Comparison of ENCODE assay signal across 10 cellular contexts in the genomic region with DNA sequence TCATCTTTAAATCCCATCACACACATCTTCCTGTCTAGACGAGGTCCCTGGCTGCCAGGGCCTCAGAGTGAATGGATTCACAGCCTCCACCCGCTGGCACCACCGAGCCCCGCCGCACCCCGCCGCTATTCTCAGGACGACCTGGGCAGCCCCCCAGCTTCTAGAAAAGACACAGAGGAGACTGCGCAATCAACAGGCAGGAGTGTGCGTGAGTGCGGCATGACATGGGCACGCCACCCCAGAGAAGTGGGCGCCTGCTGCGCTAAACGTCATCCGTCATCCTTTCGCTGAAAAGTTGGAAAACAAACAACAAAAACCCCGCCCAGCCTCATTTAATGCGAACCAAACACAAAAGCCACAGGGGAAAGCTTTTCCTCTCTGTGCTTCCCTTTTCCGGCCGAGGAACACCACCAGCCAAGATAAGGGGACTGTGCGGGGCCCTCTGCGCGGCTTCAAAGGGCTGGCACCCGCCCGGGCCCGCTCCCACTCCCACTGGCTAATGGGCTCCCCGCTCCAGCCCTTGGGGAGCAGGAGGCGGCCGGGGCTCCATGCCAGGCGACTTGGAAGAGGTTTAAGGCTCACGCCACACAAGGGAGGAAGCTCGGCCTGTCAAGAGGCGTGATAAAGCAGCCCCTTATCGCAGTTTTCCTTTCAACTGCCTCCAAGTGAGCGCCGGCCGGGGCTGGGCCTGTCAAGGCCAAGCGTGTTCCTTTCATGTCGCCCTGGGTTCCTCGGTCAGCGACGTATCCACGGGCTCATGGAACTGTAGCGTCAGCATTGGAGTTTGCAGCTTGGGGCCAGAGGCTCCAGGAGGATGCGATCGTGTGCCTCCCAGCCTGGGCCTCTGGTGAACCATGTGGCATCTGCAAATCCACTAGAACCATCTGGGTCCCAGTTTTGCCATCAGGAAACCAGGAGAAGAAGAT. TPM values are rescaled to one million over a fixed set of nuclear protein-coding genes. Genes with fewer than 3 reads are reported as not detected.
DNase-seq lines count a peak whose midpoint lies in the region; ATAC-seq and TF ChIP-seq lines count a peak whose summit lies in the region.
"Had no signal": no experiment of that assay in that cellular context is flagged by ENCODE, and none has a peak within 500 bp of the region (broad histone marks: within the 10 kb centered on the region; RNA-seq: fewer than 3 reads in every experiment).

No MANE protein-coding gene starts in this region.

- H3K4me1 ChIP-seq in right atrium auricular region (peaks cover 0 to 26% of the 10 kb centered on the region in 2 donors), skeletal muscle tissue (ENCODE audit: control insufficient read depth in 3 of 3, insufficient read depth in 3 of 3, low read length in 3 of 3) (peaks cover 15 to 21% (median 15%) of the 10 kb centered on the region in 3 donors)

- DNase-seq in H7 (peak; percentile 62), activated B cell treated with CpG ODN at 0.5 μM for 24 hours (no peak), right atrium auricular region (ENCODE audit: low spot score) (peak; percentile 77), NCI-H146 treated with DMSO at 0.1 percent for 48 hours (lab: John Stamatoyannopoulos, UW; ENCODE audit: unreplicated experiment) (no peak), NCI-H1694 treated with DMSO at 0.1 percent for 48 hours (lab: John Stamatoyannopoulos, UW) (no peak), NAMALWA (ENCODE audit: low spot score) (no peak)
- DNase-seq: NCI-H526 had no signal

- no peaks in the 10 kb centered on the region for H3K9me3 ChIP-seq in right atrium auricular region
- H3K9me3 ChIP-seq in skeletal muscle tissue (ENCODE audit: control insufficient read depth in 3 of 3, low read length in 3 of 3), result no peaks in the 10 kb centered on the region

- H3K9ac ChIP-seq in skeletal muscle tissue (ENCODE audit: low read depth in 1 of 3, low read length in 3 of 3), result peak overlapping the region in 1 of 3 donors; percentile 50

- no peaks in the 10 kb centered on the region for H3K27me3 ChIP-seq in H7 (ENCODE audit: control insufficient read depth, insufficient read depth, low read length)
- H3K27me3 ChIP-seq in right atrium auricular region, result no peaks in the 10 kb centered on the region
- no peaks in the 10 kb centered on the region for H3K27me3 ChIP-seq in skeletal muscle tissue (ENCODE audit: control insufficient read depth in 3 of 3, insufficient read depth in 3 of 3, low read length in 3 of 3)

- intact Hi-C loops in activated B cell treated with CpG ODN at 0.5 μM for 24 hours (cut with micrococcal nuclease), result no loop called here

- TF ChIP-seq CTCF in activated B cell treated with CpG ODN at 0.5 μM for 24 hours (IDR thresholded peaks at IDR 0.05) (no peak), right atrium auricular region (IDR thresholded peaks at IDR 0.05) (no peak)

- peaks cover 71% of the 10 kb centered on the region for H3K4me1 Mint-ChIP-seq in activated B cell treated with CpG ODN at 0.5 μM for 24 hours

- CTCF ChIA-PET in activated B cell treated with CpG ODN at 0.5 μM for 24 hours (lab: Charles Lee), result no interaction called here

- H3K27me3 Mint-ChIP-seq in activated B cell treated with CpG ODN at 0.5 μM for 24 hours, result no peaks in the 10 kb centered on the region

- H3K9me3 Mint-ChIP-seq in activated B cell treated with CpG ODN at 0.5 μM for 24 hours, result no peaks in the 10 kb centered on the region

- H3K27ac ChIP-seq in right atrium auricular region (peak overlapping the region; percentile 29 to 64), skeletal muscle tissue (ENCODE audit: low read depth, low read length) (no peak overlapping the region)

- POLR2A ChIA-PET in activated B cell treated with CpG ODN at 0.5 μM for 24 hours (lab: Charles Lee), result interaction anchor here (0.6 kb wide), 1 partner anchor 34 kb away, joined by 4 read pairs; no protein-coding TSS in a partner anchor

- peaks cover 54% of the 10 kb centered on the region for H3K36me3 Mint-ChIP-seq in activated B cell treated with CpG ODN at 0.5 μM for 24 hours (ENCODE audit: low read depth)

- no peaks in the 10 kb centered on the region for H3K36me3 ChIP-seq in H7 (replicated peaks; ENCODE audit: control insufficient read depth, insufficient read depth, low read length)
- H3K36me3 ChIP-seq in right atrium auricular region, result no peaks in the 10 kb centered on the region
- H3K36me3 ChIP-seq in skeletal muscle tissue (ENCODE audit: control insufficient read depth in 3 of 3, insufficient read depth in 3 of 3, low read length in 3 of 3), result peaks cover 0 to 3% (median 0%) of the 10 kb centered on the region in 3 donors

- peak; percentile 14 for ATAC-seq in activated B cell treated with CpG ODN at 0.5 μM for 24 hours (ENCODE audit: low read depth)
- no peak for ATAC-seq in HG02885 (IDR thresholded peaks at IDR 0.05; ENCODE audit: poor library complexity, unreplicated experiment)
- ATAC-seq: GM12878 had no signal

- peak overlapping the region; percentile 20 for H3K4me3 Mint-ChIP-seq in activated B cell treated with CpG ODN at 0.5 μM for 24 hours

- H3K4me3 ChIP-seq in H7 (ENCODE audit: insufficient read depth, low read depth, low read length) (no peak overlapping the region), right atrium auricular region (peak overlapping the region in 1 of 2 donors; percentile 46), skeletal muscle tissue (ENCODE audit: low read length in 3 of 3) (peak overlapping the region in 2 of 3 donors; percentile 27 to 52)
- H3K4me3 ChIP-seq: GM12878 had no signal

- no peak overlapping the region for H3K27ac Mint-ChIP-seq in activated B cell treated with CpG ODN at 0.5 μM for 24 hours

RNA-seq across cellular contexts. Expression of a gene that starts 50.1 kb away (rescaled TPM):
- total RNA-seq in H7 (2014; rRNA removed; shearing (Covaris generic)), result 0.28 and 0.48 TPM in 2 replicates
- 41.2 and 46.0 TPM in 2 replicates for total RNA-seq in activated B cell treated with CpG ODN at 0.5 μM for 24 hours
- 10 to 100 TPM in 1 of 2 donors, 1 to 10 TPM in 1; 8.6 to 12.5 TPM for total RNA-seq in right atrium auricular region
- total RNA-seq in skeletal muscle tissue, result 3.1 TPM

Comparison
In these comparisons a context has a peak if more than half of its experiments do, and no peak if none do; other contexts are left out.
1. DNase-seq: peak in H7 (single experiment) and right atrium auricular region (single experiment); none in activated B cell treated with CpG ODN at 0.5 μM for 24 hours (single experiment), NCI-H146 treated with DMSO at 0.1 percent for 48 hours (single experiment), NCI-H1694 treated with DMSO at 0.1 percent for 48 hours (single experiment) and NAMALWA (single experiment).